14 cellular contexts compared by ENCODE assay signal in genomic region chr3:179309225-179310109, GRCh38. TPM values are rescaled to one million over a fixed set of nuclear protein-coding genes. Genes with fewer than 3 reads are reported as not detected.
DNase-seq lines count a peak whose midpoint lies in the region; ATAC-seq, FAIRE-seq and TF ChIP-seq lines count a peak whose summit lies in the region.
"Had no signal": no experiment of that assay in that cellular context is flagged by ENCODE, and none has a peak within 500 bp of the region (broad histone marks: within the 10 kb centered on the region; RNA-seq: fewer than 3 reads in every experiment).

No MANE protein-coding gene starts in this region.

- peak overlapping the region; percentile 59 for H3K4me2 ChIP-seq in GM12878 (ENCODE audit: control insufficient read depth, insufficient read depth)

- no peak for TF ChIP-seq RAD21 in GM12878 (IDR thresholded peaks at IDR 0.05; ENCODE audit: insufficient read depth, low read depth, low read length)

- no peak for DNase-seq in GM12878 (ENCODE audit: low read depth, low spot score)
- DNase-seq in adrenal gland, result no peak
- no peak for DNase-seq in SKM-1 (lab: John Stamatoyannopoulos, UW; ENCODE audit: unreplicated experiment)
- DNase-seq in activated effector memory CD4-positive, alpha-beta T cell treated with anti-CD3 and anti-CD28 coated beads, Interleukin-2, amount 50 U/mL, for 16 hours, result no peak
- DNase-seq: activated CD4-positive, alpha-beta T cell treated with anti-CD3 and anti-CD28 coated beads, Interleukin-2, amount 50 U/mL, for 1 hour; activated naive CD8-positive, alpha-beta T cell treated with anti-CD3 and anti-CD28 coated beads, Interleukin-2, amount 10 ng/mL, durations not matched to agents 7 days and 5 days; effector CD8-positive, alpha-beta T cell; NCI-H2171; upper lobe of right lung had no signal

- TF ChIP-seq EP300 in GM12878 (IDR thresholded peaks at IDR 0.05; ENCODE audit: borderline replicate concordance in 1 of 2, control insufficient read depth in 1 of 2, low read depth in 2 of 2, low read length in 2 of 2), result no peak

- peak; percentile 97 for ATAC-seq in GM18870 (IDR thresholded peaks at IDR 0.05; ENCODE audit: unreplicated experiment)
- ATAC-seq in GM21515 (IDR thresholded peaks at IDR 0.05; ENCODE audit: unreplicated experiment), result peak; percentile 92
- ATAC-seq in HG03060 (IDR thresholded peaks at IDR 0.05; ENCODE audit: low read depth, unreplicated experiment), result peak; percentile 92
- ATAC-seq in GM12878, result peak; percentile 95
- ATAC-seq in activated CD4-positive, CD25-positive, alpha-beta regulatory T cell treated with anti-CD3 and anti-CD28 coated beads, Interleukin-2, amount 50 U/mL, for 24 hours, result no peak
- ATAC-seq: Right ventricle myocardium inferior, upper lobe of right lung had no signal

- H3K4me1 ChIP-seq in GM12878 (ENCODE audit: control insufficient read depth, insufficient read depth, low read length) (peaks cover 4% of the 10 kb centered on the region), adrenal gland (replicated peaks in 1 of 2) (no peaks in the 10 kb centered on the region)
- H3K4me1 ChIP-seq: upper lobe of right lung had no signal

- H3K9me3 ChIP-seq in GM12878 (replicated peaks; ENCODE audit: control insufficient read depth, insufficient read depth, low read length) (no peaks in the 10 kb centered on the region), adrenal gland (replicated peaks in 1 of 3) (no peaks in the 10 kb centered on the region)
- H3K9me3 ChIP-seq: upper lobe of right lung had no signal

- POLR2A ChIA-PET in GM12878 (lab: Charles Lee), result interaction anchor here (0.8 to 1.9 kb wide), 2 partner anchors 11 to 234 kb away, joined by 3 to 6 read pairs; no protein-coding TSS in a partner anchor

- WGBS in GM12878 (ENCODE audit: insufficient coverage, insufficient replicate concordance, low lambda C conversion rate, missing lambda C conversion rate), result 40% methylated on average over 1 of the region's 1 CpG
- WGBS in adrenal gland, 4 donors, result 52 to 70% (median 62%) methylated on average over 1 of the region's 1 CpG

- H3K27ac ChIP-seq in GM12878 (ENCODE audit: control insufficient read depth, insufficient read depth) (no peak overlapping the region), adrenal gland (no peak overlapping the region)
- H3K27ac ChIP-seq: upper lobe of right lung had no signal

- H4K20me1 ChIP-seq in GM12878 (ENCODE audit: control insufficient read depth, insufficient read depth), result no peaks in the 10 kb centered on the region

- SMC1A ChIA-PET in GM12878 (lab: Charles Lee; ENCODE audit: uncharacterized antibody, unreplicated experiment), result interaction anchor here (0.6 to 2.5 kb wide), 9 partner anchors 15 to 296 kb away, joined by 3 to 8 read pairs (median 3); no protein-coding TSS in a partner anchor

- no peak for TF ChIP-seq CTCF in GM12878 (IDR thresholded peaks at IDR 0.05 in 2 of 3, conservative IDR thresholded peaks at IDR 0.05 in 1 of 3; ENCODE audit: control insufficient read depth in 2 of 3, extremely low read depth in 1 of 3, insufficient read depth in 1 of 3, low read depth in 3 of 3, low read length in 3 of 3)
- no peak for TF ChIP-seq CTCF in adrenal gland (IDR thresholded peaks at IDR 0.05)

- H3K36me3 ChIP-seq in GM12878 (ENCODE audit: control insufficient read depth in 2 of 2, insufficient read depth in 2 of 2, low read length in 1 of 2) (no peaks in the 10 kb centered on the region), adrenal gland (replicated peaks in 1 of 2) (no peaks in the 10 kb centered on the region)
- H3K36me3 ChIP-seq: upper lobe of right lung had no signal

- H3K79me2 ChIP-seq in GM12878 (ENCODE audit: control insufficient read depth, insufficient read depth, low read length), result no peaks in the 10 kb centered on the region

- H3K4me3 ChIP-seq in GM12878, result no peak overlapping the region
- H3K4me3 ChIP-seq in adrenal gland, result no peak overlapping the region
- H3K4me3 ChIP-seq: upper lobe of right lung had no signal

- no TSS peak for BruUV-seq in GM12878 (replicated peaks; lab: Mats Ljungman, UMichigan)

- no peak for TF ChIP-seq POLR2A in GM12878 (IDR thresholded peaks at IDR 0.05; ENCODE audit: low read depth, low read length)
- TF ChIP-seq POLR2A in adrenal gland (IDR thresholded peaks at IDR 0.05), result no peak

- H3K27me3 ChIP-seq in GM12878 (replicated peaks in 1 of 2; ENCODE audit: control insufficient read depth in 2 of 2, insufficient read depth in 2 of 2, low read length in 1 of 2) (no peaks in the 10 kb centered on the region), adrenal gland (no peaks in the 10 kb centered on the region)
- H3K27me3 ChIP-seq: upper lobe of right lung had no signal

- in situ Hi-C loops in GM12878 (cut with MboI), result loop anchor here (10.0 kb wide), 2 partner anchors 205 to 875 kb away; no protein-coding TSS in a partner anchor

- CTCF ChIA-PET in GM12878 (lab: Yijun Ruan, JAX), result interaction anchor here (1.3 to 2.3 kb wide), 5 partner anchors 12 to 294 kb away, joined by 3 to 9 read pairs (median 7); partner anchors contain the start of gene ACTL6A

- peak; percentile 13 for FAIRE-seq in GM12878 (lab: Jason Lieb, UNC)

- H3K9ac ChIP-seq in GM12878 (ENCODE audit: control insufficient read depth, insufficient read depth, low read length), result no peak overlapping the region

- RAD21 ChIA-PET in GM12878 (lab: Charles Lee; ENCODE audit: unreplicated experiment), result interaction anchor here (0.8 to 1.5 kb wide), 5 partner anchors 11 to 294 kb away, joined by 3 to 4 read pairs (median 3); no protein-coding TSS in a partner anchor

- peak overlapping the region; percentile 41 for H2AFZ ChIP-seq in GM12878 (ENCODE audit: control insufficient read depth, low read depth, low read length)

- intact Hi-C loops in GM12878 (cut with micrococcal nuclease; ENCODE audit: unreplicated experiment) (no loop called here), adrenal gland (cut with DNase I) (loop anchor here in 1 of 2 donors (10.0 kb wide), 1 partner anchor 165 kb away; the partner anchor contains the start of gene PIK3CA)

RNA-seq across cellular contexts. Expression of gene ZNF639, which starts 13.4 kb away (rescaled TPM):
- total RNA-seq in GM12878 (2013; cell fraction: nucleolus; rRNA removed), result 31.3 and 33.6 TPM in 2 replicates
- total RNA-seq in GM12878 (2014; rRNA removed), result 46.9 and 56.6 TPM in 2 replicates
- total RNA-seq in GM12878 (2014; rRNA removed; fragmentation: Illumina TruSeq; extraction: Trizol), result 49.0 and 50.2 TPM in 2 replicates
- 39.0 and 42.2 TPM in 2 replicates for total RNA-seq in GM12878 (2021)
- 19.2 TPM for polyA plus RNA-seq in GM12878 (2011; ENCODE audit: low read depth)
- 19.6 and 27.3 TPM in 2 replicates for polyA plus RNA-seq in GM12878 (2011; rRNA removed)
- 9.5 and 10.0 TPM in 2 replicates for polyA plus RNA-seq in GM12878 (2011; cell fraction: cytosol; rRNA removed)
- polyA plus RNA-seq in GM12878 (2011; cell fraction: nucleus; rRNA removed), result 7.7 and 8.1 TPM in 2 replicates
- polyA plus RNA-seq in GM12878 (2012), result 26.9 and 32.2 TPM in 2 replicates
- polyA plus RNA-seq in GM12878 (2014; fragmentation: Illumina TruSeq; extraction: Trizol), result 61.2 and 78.4 TPM in 2 replicates
- 10 to 100 TPM; 16.3 to 17.7 TPM for polyA plus RNA-seq in GM12878 (2014; fragmentation: Nextera tagmentation; extraction: Ambion mirVana)
- polyA plus RNA-seq in GM12878 (2014; rRNA removed), result 28.2 and 38.5 TPM in 2 replicates
- 10 to 100 TPM; 26.9 to 32.0 TPM for polyA plus RNA-seq in GM12878 (2016; fragmentation: Nextera tagmentation; extraction: Ambion mirVana)
- 10.6 and 18.0 TPM in 2 replicates for polyA minus RNA-seq in GM12878 (2011; rRNA and poly(A)+ RNA removed)
- polyA minus RNA-seq in GM12878 (2011; cell fraction: cytosol; rRNA and poly(A)+ RNA removed), result 3.2 and 8.0 TPM in 2 replicates
- 3.0 and 6.9 TPM in 2 replicates for polyA minus RNA-seq in GM12878 (2011; cell fraction: nucleus; rRNA and poly(A)+ RNA removed)
- total RNA-seq in adrenal gland, result 10 to 100 TPM; 25.9 to 53.4 (median 39.4) TPM
- 10 to 100 TPM; 14.8 to 52.5 (median 19.0) TPM for polyA plus RNA-seq in adrenal gland

RNA-seq across cellular contexts. Expression of gene MFN1, which starts 38.0 kb away (rescaled TPM):
- total RNA-seq in GM12878 (2013; cell fraction: nucleolus; rRNA removed), result 945 and 1,007 TPM in 2 replicates
- total RNA-seq in GM12878 (2014; rRNA removed), result 51.5 and 67.2 TPM in 2 replicates
- 40.9 and 43.6 TPM in 2 replicates for total RNA-seq in GM12878 (2014; rRNA removed; fragmentation: Illumina TruSeq; extraction: Trizol)
- 53.4 and 55.2 TPM in 2 replicates for total RNA-seq in GM12878 (2021)
- 26.8 TPM for polyA plus RNA-seq in GM12878 (2011; ENCODE audit: low read depth)
- polyA plus RNA-seq in GM12878 (2011; rRNA removed), result 120 and 217 TPM in 2 replicates
- 23.5 and 25.5 TPM in 2 replicates for polyA plus RNA-seq in GM12878 (2011; cell fraction: cytosol; rRNA removed)
- polyA plus RNA-seq in GM12878 (2011; cell fraction: nucleus; rRNA removed), result 202 and 238 TPM in 2 replicates
- 46.4 and 70.3 TPM in 2 replicates for polyA plus RNA-seq in GM12878 (2012)
- polyA plus RNA-seq in GM12878 (2014; fragmentation: Illumina TruSeq; extraction: Trizol), result 35.9 and 53.1 TPM in 2 replicates
- 10 to 100 TPM; 14.4 to 15.9 TPM for polyA plus RNA-seq in GM12878 (2014; fragmentation: Nextera tagmentation; extraction: Ambion mirVana)
- 38.7 and 46.8 TPM in 2 replicates for polyA plus RNA-seq in GM12878 (2014; rRNA removed)
- polyA plus RNA-seq in GM12878 (2016; fragmentation: Nextera tagmentation; extraction: Ambion mirVana), result 10 to 100 TPM; 34.3 to 34.6 TPM
- 77.8 and 123 TPM in 2 replicates for polyA minus RNA-seq in GM12878 (2011; rRNA and poly(A)+ RNA removed)
- polyA minus RNA-seq in GM12878 (2011; cell fraction: cytosol; rRNA and poly(A)+ RNA removed), result 21.9 and 24.0 TPM in 2 replicates
- 86.2 and 117 TPM in 2 replicates for polyA minus RNA-seq in GM12878 (2011; cell fraction: nucleus; rRNA and poly(A)+ RNA removed)
- total RNA-seq in adrenal gland, result 10 to 100 TPM; 20.1 to 60.9 (median 41.7) TPM
- 10 to 100 TPM; 12.4 to 48.7 (median 15.7) TPM for polyA plus RNA-seq in adrenal gland

RNA-seq across cellular contexts. Expression of gene KCNMB3, which starts 58.6 kb away (rescaled TPM):
- 10.5 and 12.3 TPM in 2 replicates for total RNA-seq in GM12878 (2013; cell fraction: nucleolus; rRNA removed)
- total RNA-seq in GM12878 (2014; rRNA removed), result 2.2 and 2.3 TPM in 2 replicates
- 2.9 and 3.2 TPM in 2 replicates for total RNA-seq in GM12878 (2014; rRNA removed; fragmentation: Illumina TruSeq; extraction: Trizol)
- total RNA-seq in GM12878 (2021), result 1.7 and 2.1 TPM in 2 replicates
- polyA plus RNA-seq in GM12878 (2011; ENCODE audit: low read depth), result 1.5 TPM
- polyA plus RNA-seq in GM12878 (2011; rRNA removed), result 3.4 and 4.3 TPM in 2 replicates
- polyA plus RNA-seq in GM12878 (2011; cell fraction: cytosol; rRNA removed), result 2.1 and 2.2 TPM in 2 replicates
- polyA plus RNA-seq in GM12878 (2011; cell fraction: nucleus; rRNA removed), result 9.6 and 9.9 TPM in 2 replicates
- polyA plus RNA-seq in GM12878 (2012), result 3.8 and 7.8 TPM in 2 replicates
- 4.6 and 4.8 TPM in 2 replicates for polyA plus RNA-seq in GM12878 (2014; fragmentation: Illumina TruSeq; extraction: Trizol)
- 1 to 10 TPM; 1.2 to 3.2 TPM for polyA plus RNA-seq in GM12878 (2014; fragmentation: Nextera tagmentation; extraction: Ambion mirVana)
- 1.7 and 2.2 TPM in 2 replicates for polyA plus RNA-seq in GM12878 (2014; rRNA removed)
- polyA plus RNA-seq in GM12878 (2016; fragmentation: Nextera tagmentation; extraction: Ambion mirVana), result under 1 TPM; 0.20 to 0.62 TPM
- 5.2 and 5.9 TPM in 2 replicates for polyA minus RNA-seq in GM12878 (2011; rRNA and poly(A)+ RNA removed)
- 0.80 and 0.83 TPM in 2 replicates for polyA minus RNA-seq in GM12878 (2011; cell fraction: cytosol; rRNA and poly(A)+ RNA removed)
- 6.6 and 12.0 TPM in 2 replicates for polyA minus RNA-seq in GM12878 (2011; cell fraction: nucleus; rRNA and poly(A)+ RNA removed)
- 1 to 10 TPM in 6 of 8 donors, under 1 TPM in 2; under 0.01 to 5.5 (median 1.7) TPM for total RNA-seq in adrenal gland
- polyA plus RNA-seq in adrenal gland, result 1 to 10 TPM; 2.7 to 4.4 (median 4.3) TPM

Comparison
In these comparisons a context has a peak if more than half of its experiments do, and no peak if none do; other contexts are left out.
1. ATAC-seq: peak in GM18870 (single experiment), GM21515 (single experiment), HG03060 (single experiment) and GM12878 (single experiment); none in activated CD4-positive, CD25-positive, alpha-beta regulatory T cell treated with anti-CD3 and anti-CD28 coated beads, Interleukin-2, amount 50 U/mL, for 24 hours (0 of 2).